ENCODE assay signal across 14 cellular contexts in genomic region chr4:81635128-81635527, GRCh38.
DNase-seq lines count a peak whose midpoint lies in the region; ATAC-seq and TF ChIP-seq lines count a peak whose summit lies in the region.
"Had no signal": no experiment of that assay in that cellular context is flagged by ENCODE, and none has a peak within 500 bp of the region (broad histone marks: within the 10 kb centered on the region; RNA-seq: fewer than 3 reads in every experiment).

No MANE protein-coding gene starts in this region.

- no peak for ATAC-seq in activated B cell treated with CpG ODN at 0.5 μM for 24 hours (ENCODE audit: low read depth)
- ATAC-seq in naive B cell (ENCODE audit: low read depth in 2 of 2), result no peak
- no peak for ATAC-seq in GM21619 (IDR thresholded peaks at IDR 0.05; ENCODE audit: unreplicated experiment)

- H3K4me1 Mint-ChIP-seq in activated B cell treated with CpG ODN at 0.5 μM for 24 hours (peaks cover 56% of the 10 kb centered on the region), naive B cell (peaks cover 30 to 55% (median 49%) of the 10 kb centered on the region in 3 donors)

- H3K27ac Mint-ChIP-seq in activated B cell treated with CpG ODN at 0.5 μM for 24 hours (peak overlapping the region; percentile 82), naive B cell (peak overlapping the region in 5 of 6 donors; percentile 84 to 92 (median 89))

- no peaks in the 10 kb centered on the region for H3K27me3 Mint-ChIP-seq in activated B cell treated with CpG ODN at 0.5 μM for 24 hours
- H3K27me3 Mint-ChIP-seq in naive B cell, result no peaks in the 10 kb centered on the region
- H3K27me3 Mint-ChIP-seq: dendritic cell treated with granulocyte-macrophage colony-stimulating factor and Interleukin-4, amounts not matched to agents 40 ng/mL and 50 ng/mL, for 4 days had no signal

- H3K36me3 Mint-ChIP-seq in activated B cell treated with CpG ODN at 0.5 μM for 24 hours (ENCODE audit: low read depth) (no peaks in the 10 kb centered on the region), naive B cell (no peaks in the 10 kb centered on the region)

- DNase-seq in NCI-H1417 (lab: John Stamatoyannopoulos, UW), result peak; percentile 31 to 67 (median 59)
- DNase-seq in NCI-H1417 treated with DMSO at 0.1 percent for 48 hours (lab: John Stamatoyannopoulos, UW), result no peak
- DNase-seq in NCI-H187 (lab: John Stamatoyannopoulos, UW), result peak; percentile 34 to 59
- DNase-seq in activated B cell treated with CpG ODN at 0.5 μM for 24 hours, result no peak
- no peak for DNase-seq in naive B cell
- DNase-seq in GDM1 (lab: John Stamatoyannopoulos, UW), result no peak
- no peak for DNase-seq in NCI-H2081 (lab: John Stamatoyannopoulos, UW)
- DNase-seq: activated CD4-positive, CD25-positive, alpha-beta regulatory T cell treated with anti-CD3 and anti-CD28 coated beads, Interleukin-2, amount 50 U/mL, for 72 hours; activated T-cell treated with anti-CD3 and anti-CD28 coated beads, Interleukin-2, amount 50 U/mL, for 1 hour; left ventricle myocardium inferior; NCI-H524 treated with DMSO at 0.1 percent for 48 hours had no signal

- H3K4me3 Mint-ChIP-seq in activated B cell treated with CpG ODN at 0.5 μM for 24 hours (no peak overlapping the region), naive B cell (peak overlapping the region in 2 of 8 donors; percentile 44 to 78)
- H3K4me3 Mint-ChIP-seq: dendritic cell treated with granulocyte-macrophage colony-stimulating factor and Interleukin-4, amounts not matched to agents 40 ng/mL and 50 ng/mL, for 4 days; neural crest cell had no signal

- H3K9me3 Mint-ChIP-seq in activated B cell treated with CpG ODN at 0.5 μM for 24 hours, result no peaks in the 10 kb centered on the region
- H3K9me3 Mint-ChIP-seq in naive B cell, result no peaks in the 10 kb centered on the region
- H3K9me3 Mint-ChIP-seq: dendritic cell treated with granulocyte-macrophage colony-stimulating factor and Interleukin-4, amounts not matched to agents 40 ng/mL and 50 ng/mL, for 4 days; neural crest cell had no signal

- POLR2A ChIA-PET in activated B cell treated with CpG ODN at 0.5 μM for 24 hours (lab: Charles Lee), result interaction anchor here (0.8 to 1.7 kb wide), 3 partner anchors 8 to 163 kb away, joined by 6 to 9 read pairs (median 8); partner anchors contain the start of gene RASGEF1B

- TF ChIP-seq CTCF in activated B cell treated with CpG ODN at 0.5 μM for 24 hours (IDR thresholded peaks at IDR 0.05), result no peak

- intact Hi-C loops in activated B cell treated with CpG ODN at 0.5 μM for 24 hours (cut with micrococcal nuclease), result loop anchor here (1.0 to 2.0 kb wide), 3 partner anchors 14 to 163 kb away; no protein-coding TSS in a partner anchor

- CTCF ChIA-PET in activated B cell treated with CpG ODN at 0.5 μM for 24 hours (lab: Charles Lee), result interaction anchor here (1.1 to 1.5 kb wide), 2 partner anchors 168 kb away, joined by 3 to 4 read pairs; no protein-coding TSS in a partner anchor

Comparison
In these comparisons a context has a peak if more than half of its experiments do, and no peak if none do; other contexts are left out.
1. DNase-seq: peak in NCI-H1417 (3 of 3) and NCI-H187 (2 of 2); none in NCI-H1417 treated with DMSO at 0.1 percent for 48 hours (single experiment), activated B cell treated with CpG ODN at 0.5 μM for 24 hours (single experiment), naive B cell (single experiment), GDM1 (single experiment) and NCI-H2081 (0 of 2).